11 cellular contexts compared by ENCODE assay signal in genomic region chr22:40400173-40400572, GRCh38.
DNase-seq lines count a peak whose midpoint lies in the region; ATAC-seq and TF ChIP-seq lines count a peak whose summit lies in the region.
"Had no signal": no experiment of that assay in that cellular context is flagged by ENCODE, and none has a peak within 500 bp of the region (broad histone marks: within the 10 kb centered on the region; RNA-seq: fewer than 3 reads in every experiment).

No MANE protein-coding gene starts in this region.

- DNase-seq in activated CD8-positive, alpha-beta memory T cell treated with anti-CD3 and anti-CD28 coated beads, Interleukin-2, amount 50 U/mL, for 48 hours = peak; percentile 73
- no peak for DNase-seq in activated CD8-positive, alpha-beta memory T cell treated with anti-CD3 and anti-CD28 coated beads for 24 hours
- peak; percentile 80 for DNase-seq in SKM-1 (lab: John Stamatoyannopoulos, UW; ENCODE audit: unreplicated experiment)
- DNase-seq in activated naive CD8-positive, alpha-beta T cell treated with anti-CD3 and anti-CD28 coated beads, Interleukin-2, amount 50 U/mL, for 24 hours = peak; percentile 47
- DNase-seq in stimulated activated naive B cell treated with anti-CD40 and anti-IgM and Interleukin-4, amounts not matched to agents 10 μg/mL and 1 μg/mL and 100 μg/mL, for 72 hours = peak; percentile 59
- no peak for DNase-seq in caudate nucleus (lab: John Stamatoyannopoulos, UW)
- DNase-seq: NCI-H345, nephron progenitor cell had no signal

- TF ChIP-seq POLR2A in GM18505 (IDR thresholded peaks at IDR 0.05; ENCODE audit: borderline replicate concordance, extremely low read depth, insufficient read depth, insufficient read length) = no peak

- no peak for ATAC-seq in activated naive CD8-positive, alpha-beta T cell treated with anti-CD3 and anti-CD28 coated beads, Interleukin-2, amount 50 U/mL, for 24 hours
- peak; percentile 60 to 80 for ATAC-seq in stimulated activated naive B cell treated with anti-CD40 and anti-IgM and Interleukin-4, amounts not matched to agents 10 μg/mL and 1 μg/mL and 100 μg/mL, for 72 hours (replicated peaks)
- no peak for ATAC-seq in GM18505 (IDR thresholded peaks at IDR 0.05; ENCODE audit: unreplicated experiment)
- no peak for ATAC-seq in GM21526 (IDR thresholded peaks at IDR 0.05; ENCODE audit: low FRiP score, unreplicated experiment)
- ATAC-seq: A549 had no signal

- peaks cover 79% of the 10 kb centered on the region for H3K4me1 Mint-ChIP-seq in activated naive CD8-positive, alpha-beta T cell treated with anti-CD3 and anti-CD28 coated beads, Interleukin-2, amount 50 U/mL, for 24 hours
- peaks cover 56 to 85% of the 10 kb centered on the region in 2 donors for H3K4me1 Mint-ChIP-seq in stimulated activated naive B cell treated with anti-CD40 and anti-IgM and Interleukin-4, amounts not matched to agents 10 μg/mL and 1 μg/mL and 100 μg/mL, for 72 hours

- H3K36me3 Mint-ChIP-seq in activated naive CD8-positive, alpha-beta T cell treated with anti-CD3 and anti-CD28 coated beads, Interleukin-2, amount 50 U/mL, for 24 hours (ENCODE audit: low read depth) = peaks cover 23% of the 10 kb centered on the region
- peaks cover 34 to 63% of the 10 kb centered on the region in 2 donors for H3K36me3 Mint-ChIP-seq in stimulated activated naive B cell treated with anti-CD40 and anti-IgM and Interleukin-4, amounts not matched to agents 10 μg/mL and 1 μg/mL and 100 μg/mL, for 72 hours

- H3K9me3 Mint-ChIP-seq in activated naive CD8-positive, alpha-beta T cell treated with anti-CD3 and anti-CD28 coated beads, Interleukin-2, amount 50 U/mL, for 24 hours = no peaks in the 10 kb centered on the region
- no peaks in the 10 kb centered on the region for H3K9me3 Mint-ChIP-seq in stimulated activated naive B cell treated with anti-CD40 and anti-IgM and Interleukin-4, amounts not matched to agents 10 μg/mL and 1 μg/mL and 100 μg/mL, for 72 hours
- H3K9me3 Mint-ChIP-seq: nephron progenitor cell had no signal

- no peak overlapping the region for H3K27ac ChIP-seq in caudate nucleus (ENCODE audit: low read depth, low read length)
- H3K27ac ChIP-seq: A549 had no signal

- H3K27ac Mint-ChIP-seq in activated naive CD8-positive, alpha-beta T cell treated with anti-CD3 and anti-CD28 coated beads, Interleukin-2, amount 50 U/mL, for 24 hours = peak overlapping the region; percentile 77
- peak overlapping the region; percentile 93 for H3K27ac Mint-ChIP-seq in stimulated activated naive B cell treated with anti-CD40 and anti-IgM and Interleukin-4, amounts not matched to agents 10 μg/mL and 1 μg/mL and 100 μg/mL, for 72 hours

- H3K4me3 Mint-ChIP-seq in activated naive CD8-positive, alpha-beta T cell treated with anti-CD3 and anti-CD28 coated beads, Interleukin-2, amount 50 U/mL, for 24 hours = no peak overlapping the region
- H3K4me3 Mint-ChIP-seq in stimulated activated naive B cell treated with anti-CD40 and anti-IgM and Interleukin-4, amounts not matched to agents 10 μg/mL and 1 μg/mL and 100 μg/mL, for 72 hours = peak overlapping the region; percentile 74 to 75
- H3K4me3 Mint-ChIP-seq: nephron progenitor cell had no signal

- H3K27me3 Mint-ChIP-seq in activated naive CD8-positive, alpha-beta T cell treated with anti-CD3 and anti-CD28 coated beads, Interleukin-2, amount 50 U/mL, for 24 hours = no peaks in the 10 kb centered on the region
- no peaks in the 10 kb centered on the region for H3K27me3 Mint-ChIP-seq in stimulated activated naive B cell treated with anti-CD40 and anti-IgM and Interleukin-4, amounts not matched to agents 10 μg/mL and 1 μg/mL and 100 μg/mL, for 72 hours

Comparison
In these comparisons a context has a peak if more than half of its experiments do, and no peak if none do; other contexts are left out.
1. DNase-seq: peak in activated CD8-positive, alpha-beta memory T cell treated with anti-CD3 and anti-CD28 coated beads, Interleukin-2, amount 50 U/mL, for 48 hours (single experiment), SKM-1 (single experiment), activated naive CD8-positive, alpha-beta T cell treated with anti-CD3 and anti-CD28 coated beads, Interleukin-2, amount 50 U/mL, for 24 hours (single experiment) and stimulated activated naive B cell treated with anti-CD40 and anti-IgM and Interleukin-4, amounts not matched to agents 10 μg/mL and 1 μg/mL and 100 μg/mL, for 72 hours (single experiment); none in activated CD8-positive, alpha-beta memory T cell treated with anti-CD3 and anti-CD28 coated beads for 24 hours (single experiment) and caudate nucleus (0 of 61).
2. ATAC-seq: peak in stimulated activated naive B cell treated with anti-CD40 and anti-IgM and Interleukin-4, amounts not matched to agents 10 μg/mL and 1 μg/mL and 100 μg/mL, for 72 hours (2 of 2); none in activated naive CD8-positive, alpha-beta T cell treated with anti-CD3 and anti-CD28 coated beads, Interleukin-2, amount 50 U/mL, for 24 hours (single experiment), GM18505 (single experiment) and GM21526 (single experiment).